ENCODE assay signal across 1 cellular context in the genomic region with DNA sequence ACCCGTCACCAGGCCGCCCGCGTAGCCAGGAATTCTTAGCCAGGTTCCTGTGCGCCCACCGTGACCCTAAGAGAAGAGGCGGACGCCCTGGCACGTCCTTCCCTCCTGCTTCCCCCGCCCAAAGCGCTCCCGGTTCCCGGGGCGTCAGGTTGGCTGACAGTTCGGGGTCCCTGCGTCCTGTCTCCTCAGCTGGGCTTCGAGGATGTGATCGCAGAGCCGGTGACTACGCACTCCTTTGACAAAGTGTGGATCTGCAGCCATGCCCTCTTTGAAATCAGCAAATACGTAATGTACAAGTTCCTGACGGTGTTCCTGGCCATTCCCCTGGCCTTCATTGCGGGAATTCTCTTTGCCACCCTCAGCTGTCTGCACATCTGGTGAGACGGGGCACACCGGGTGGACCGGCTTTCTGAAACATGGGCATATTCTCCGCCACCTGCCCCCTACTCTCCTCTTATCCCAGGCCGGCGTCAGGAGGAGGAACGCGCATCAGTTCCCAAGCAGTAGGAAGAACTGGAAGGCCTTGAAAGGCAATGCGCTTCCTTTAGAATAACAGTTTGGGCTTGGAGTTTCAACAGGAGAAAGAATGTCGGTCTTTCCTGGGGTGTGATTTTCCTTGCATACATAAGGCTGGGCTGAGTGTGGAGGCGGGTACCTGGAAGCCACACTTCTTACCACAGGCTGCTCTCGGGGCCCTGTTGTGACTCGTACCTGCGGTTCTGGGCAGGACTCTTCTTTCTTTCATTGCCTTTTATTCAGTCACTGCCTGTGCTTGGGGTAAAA.
TF ChIP-seq lines count a peak whose summit lies in the region.

No MANE protein-coding gene starts in this region.

TF ChIP-seq in K562, 482 proteins besides CTCF, POLR2A, EP300 and RAD21 (continued from another document and continues in another):
- TF ChIP-seq, protein P1, sequence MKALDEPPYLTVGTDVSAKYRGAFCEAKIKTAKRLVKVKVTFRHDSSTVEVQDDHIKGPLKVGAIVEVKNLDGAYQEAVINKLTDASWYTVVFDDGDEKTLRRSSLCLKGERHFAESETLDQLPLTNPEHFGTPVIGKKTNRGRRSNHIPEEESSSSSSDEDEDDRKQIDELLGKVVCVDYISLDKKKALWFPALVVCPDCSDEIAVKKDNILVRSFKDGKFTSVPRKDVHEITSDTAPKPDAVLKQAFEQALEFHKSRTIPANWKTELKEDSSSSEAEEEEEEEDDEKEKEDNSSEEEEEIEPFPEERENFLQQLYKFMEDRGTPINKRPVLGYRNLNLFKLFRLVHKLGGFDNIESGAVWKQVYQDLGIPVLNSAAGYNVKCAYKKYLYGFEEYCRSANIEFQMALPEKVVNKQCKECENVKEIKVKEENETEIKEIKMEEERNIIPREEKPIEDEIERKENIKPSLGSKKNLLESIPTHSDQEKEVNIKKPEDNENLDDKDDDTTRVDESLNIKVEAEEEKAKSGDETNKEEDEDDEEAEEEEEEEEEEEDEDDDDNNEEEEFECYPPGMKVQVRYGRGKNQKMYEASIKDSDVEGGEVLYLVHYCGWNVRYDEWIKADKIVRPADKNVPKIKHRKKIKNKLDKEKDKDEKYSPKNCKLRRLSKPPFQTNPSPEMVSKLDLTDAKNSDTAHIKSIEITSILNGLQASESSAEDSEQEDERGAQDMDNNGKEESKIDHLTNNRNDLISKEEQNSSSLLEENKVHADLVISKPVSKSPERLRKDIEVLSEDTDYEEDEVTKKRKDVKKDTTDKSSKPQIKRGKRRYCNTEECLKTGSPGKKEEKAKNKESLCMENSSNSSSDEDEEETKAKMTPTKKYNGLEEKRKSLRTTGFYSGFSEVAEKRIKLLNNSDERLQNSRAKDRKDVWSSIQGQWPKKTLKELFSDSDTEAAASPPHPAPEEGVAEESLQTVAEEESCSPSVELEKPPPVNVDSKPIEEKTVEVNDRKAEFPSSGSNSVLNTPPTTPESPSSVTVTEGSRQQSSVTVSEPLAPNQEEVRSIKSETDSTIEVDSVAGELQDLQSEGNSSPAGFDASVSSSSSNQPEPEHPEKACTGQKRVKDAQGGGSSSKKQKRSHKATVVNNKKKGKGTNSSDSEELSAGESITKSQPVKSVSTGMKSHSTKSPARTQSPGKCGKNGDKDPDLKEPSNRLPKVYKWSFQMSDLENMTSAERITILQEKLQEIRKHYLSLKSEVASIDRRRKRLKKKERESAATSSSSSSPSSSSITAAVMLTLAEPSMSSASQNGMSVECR (CRISPR knock-in tag; IDR thresholded peaks at IDR 0.05): 0 out of 2 replicates have a peak, but pooled peaks have one; percentile 37
- TF ChIP-seq ZBTB1 (CRISPR knock-in tag; IDR thresholded peaks at IDR 0.05; ENCODE audit: borderline replicate concordance, low read depth): no peak
- TF ChIP-seq ZNF586 (CRISPR knock-in tag; conservative IDR thresholded peaks at IDR 0.05): no peak
- no peak for TF ChIP-seq RFX5 (IDR thresholded peaks at IDR 0.05; ENCODE audit: low read depth, low read length)
- no peak for TF ChIP-seq ZNF184 (CRISPR knock-in tag; IDR thresholded peaks at IDR 0.05)
- no peak for TF ChIP-seq CHD2 (IDR thresholded peaks at IDR 0.05; ENCODE audit: low read depth, low read length)
- no peak for TF ChIP-seq PTTG1 (tag; IDR thresholded peaks at IDR 0.05; ENCODE audit: low read depth)
- TF ChIP-seq, protein P2, sequence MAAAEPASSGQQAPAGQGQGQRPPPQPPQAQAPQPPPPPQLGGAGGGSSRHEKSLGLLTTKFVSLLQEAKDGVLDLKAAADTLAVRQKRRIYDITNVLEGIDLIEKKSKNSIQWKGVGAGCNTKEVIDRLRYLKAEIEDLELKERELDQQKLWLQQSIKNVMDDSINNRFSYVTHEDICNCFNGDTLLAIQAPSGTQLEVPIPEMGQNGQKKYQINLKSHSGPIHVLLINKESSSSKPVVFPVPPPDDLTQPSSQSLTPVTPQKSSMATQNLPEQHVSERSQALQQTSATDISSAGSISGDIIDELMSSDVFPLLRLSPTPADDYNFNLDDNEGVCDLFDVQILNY (CRISPR knock-in tag; IDR thresholded peaks at IDR 0.05): no peak
- no peak for TF ChIP-seq POLR2B (IDR thresholded peaks at IDR 0.05; ENCODE audit: low read depth, partially characterized antibody)
- TF ChIP-seq PPARD (CRISPR knock-in tag; IDR thresholded peaks at IDR 0.05): no peak
- no peak for TF ChIP-seq BCOR (IDR thresholded peaks at IDR 0.05)
- TF ChIP-seq EP400 (IDR thresholded peaks at IDR 0.05): no peak
- TF ChIP-seq SREBF2 (CRISPR knock-in tag; IDR thresholded peaks at IDR 0.05): no peak
- no peak for TF ChIP-seq NCOR1 (IDR thresholded peaks at IDR 0.05)
- TF ChIP-seq, protein P3, sequence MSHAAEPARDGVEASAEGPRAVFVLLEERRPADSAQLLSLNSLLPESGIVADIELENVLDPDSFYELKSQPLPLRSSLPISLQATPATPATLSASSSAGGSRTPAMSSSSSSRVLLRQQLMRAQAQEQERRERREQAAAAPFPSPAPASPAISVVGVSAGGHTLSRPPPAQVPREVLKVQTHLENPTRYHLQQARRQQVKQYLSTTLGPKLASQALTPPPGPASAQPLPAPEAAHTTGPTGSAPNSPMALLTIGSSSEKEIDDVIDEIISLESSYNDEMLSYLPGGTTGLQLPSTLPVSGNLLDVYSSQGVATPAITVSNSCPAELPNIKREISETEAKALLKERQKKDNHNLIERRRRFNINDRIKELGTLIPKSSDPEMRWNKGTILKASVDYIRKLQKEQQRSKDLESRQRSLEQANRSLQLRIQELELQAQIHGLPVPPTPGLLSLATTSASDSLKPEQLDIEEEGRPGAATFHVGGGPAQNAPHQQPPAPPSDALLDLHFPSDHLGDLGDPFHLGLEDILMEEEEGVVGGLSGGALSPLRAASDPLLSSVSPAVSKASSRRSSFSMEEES (CRISPR knock-in tag; IDR thresholded peaks at IDR 0.05): no peak
- no peak for TF ChIP-seq GTF2F1 (IDR thresholded peaks at IDR 0.05; ENCODE audit: low read depth, low read length)
- TF ChIP-seq BRD9 (IDR thresholded peaks at IDR 0.05; ENCODE audit: low read depth, partially characterized antibody): no peak
- TF ChIP-seq, protein P4, sequence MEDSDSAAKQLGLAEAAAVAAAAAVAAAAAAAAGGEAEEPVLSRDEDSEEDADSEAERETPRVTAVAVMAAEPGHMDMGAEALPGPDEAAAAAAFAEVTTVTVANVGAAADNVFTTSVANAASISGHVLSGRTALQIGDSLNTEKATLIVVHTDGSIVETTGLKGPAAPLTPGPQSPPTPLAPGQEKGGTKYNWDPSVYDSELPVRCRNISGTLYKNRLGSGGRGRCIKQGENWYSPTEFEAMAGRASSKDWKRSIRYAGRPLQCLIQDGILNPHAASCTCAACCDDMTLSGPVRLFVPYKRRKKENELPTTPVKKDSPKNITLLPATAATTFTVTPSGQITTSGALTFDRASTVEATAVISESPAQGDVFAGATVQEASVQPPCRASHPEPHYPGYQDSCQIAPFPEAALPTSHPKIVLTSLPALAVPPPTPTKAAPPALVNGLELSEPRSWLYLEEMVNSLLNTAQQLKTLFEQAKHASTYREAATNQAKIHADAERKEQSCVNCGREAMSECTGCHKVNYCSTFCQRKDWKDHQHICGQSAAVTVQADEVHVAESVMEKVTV (CRISPR knock-in tag; IDR thresholded peaks at IDR 0.05): 0 out of 2 replicates have a peak, but pooled peaks have one; percentile 11
- no peak for TF ChIP-seq NR2C2 (CRISPR knock-in tag; IDR thresholded peaks at IDR 0.05)
- TF ChIP-seq NR2C2 (tag; IDR thresholded peaks at IDR 0.05): no peak; the same call in 1 of the 2 replicates
- no peak for TF ChIP-seq NELFE (IDR thresholded peaks at IDR 0.05; ENCODE audit: insufficient read depth, insufficient read length)
- no peak for TF ChIP-seq ZNF311 (CRISPR knock-in tag; IDR thresholded peaks at IDR 0.05)
- 0 out of 2 replicates have a peak, but pooled peaks have one; percentile 13 for TF ChIP-seq JUND (IDR thresholded peaks at IDR 0.05; ENCODE audit: borderline replicate concordance, low read depth, low read length)
- TF ChIP-seq JUND (tag; IDR thresholded peaks at IDR 0.05; ENCODE audit: borderline replicate concordance, low read depth, low read length): 0 out of 3 replicates have a peak, but pooled peaks have one; percentile 27
- TF ChIP-seq ELF2 (CRISPR knock-in tag; IDR thresholded peaks at IDR 0.05): no peak; the same call in 1 of the 2 replicates
- no peak for TF ChIP-seq MAFF (IDR thresholded peaks at IDR 0.05; ENCODE audit: low read length)
- TF ChIP-seq ETV5 (CRISPR knock-in tag; IDR thresholded peaks at IDR 0.05; ENCODE audit: low read depth): no peak
- TF ChIP-seq, protein P5, sequence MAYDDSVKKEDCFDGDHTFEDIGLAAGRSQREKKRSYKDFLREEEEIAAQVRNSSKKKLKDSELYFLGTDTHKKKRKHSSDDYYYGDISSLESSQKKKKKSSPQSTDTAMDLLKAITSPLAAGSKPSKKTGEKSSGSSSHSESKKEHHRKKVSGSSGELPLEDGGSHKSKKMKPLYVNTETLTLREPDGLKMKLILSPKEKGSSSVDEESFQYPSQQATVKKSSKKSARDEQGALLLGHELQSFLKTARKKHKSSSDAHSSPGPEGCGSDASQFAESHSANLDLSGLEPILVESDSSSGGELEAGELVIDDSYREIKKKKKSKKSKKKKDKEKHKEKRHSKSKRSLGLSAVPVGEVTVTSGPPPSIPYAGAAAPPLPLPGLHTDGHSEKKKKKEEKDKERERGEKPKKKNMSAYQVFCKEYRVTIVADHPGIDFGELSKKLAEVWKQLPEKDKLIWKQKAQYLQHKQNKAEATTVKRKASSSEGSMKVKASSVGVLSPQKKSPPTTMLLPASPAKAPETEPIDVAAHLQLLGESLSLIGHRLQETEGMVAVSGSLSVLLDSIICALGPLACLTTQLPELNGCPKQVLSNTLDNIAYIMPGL (CRISPR knock-in tag; IDR thresholded peaks at IDR 0.05): no peak
- no peak for TF ChIP-seq ZNF3 (CRISPR knock-in tag; IDR thresholded peaks at IDR 0.05)
- TF ChIP-seq, protein P6, sequence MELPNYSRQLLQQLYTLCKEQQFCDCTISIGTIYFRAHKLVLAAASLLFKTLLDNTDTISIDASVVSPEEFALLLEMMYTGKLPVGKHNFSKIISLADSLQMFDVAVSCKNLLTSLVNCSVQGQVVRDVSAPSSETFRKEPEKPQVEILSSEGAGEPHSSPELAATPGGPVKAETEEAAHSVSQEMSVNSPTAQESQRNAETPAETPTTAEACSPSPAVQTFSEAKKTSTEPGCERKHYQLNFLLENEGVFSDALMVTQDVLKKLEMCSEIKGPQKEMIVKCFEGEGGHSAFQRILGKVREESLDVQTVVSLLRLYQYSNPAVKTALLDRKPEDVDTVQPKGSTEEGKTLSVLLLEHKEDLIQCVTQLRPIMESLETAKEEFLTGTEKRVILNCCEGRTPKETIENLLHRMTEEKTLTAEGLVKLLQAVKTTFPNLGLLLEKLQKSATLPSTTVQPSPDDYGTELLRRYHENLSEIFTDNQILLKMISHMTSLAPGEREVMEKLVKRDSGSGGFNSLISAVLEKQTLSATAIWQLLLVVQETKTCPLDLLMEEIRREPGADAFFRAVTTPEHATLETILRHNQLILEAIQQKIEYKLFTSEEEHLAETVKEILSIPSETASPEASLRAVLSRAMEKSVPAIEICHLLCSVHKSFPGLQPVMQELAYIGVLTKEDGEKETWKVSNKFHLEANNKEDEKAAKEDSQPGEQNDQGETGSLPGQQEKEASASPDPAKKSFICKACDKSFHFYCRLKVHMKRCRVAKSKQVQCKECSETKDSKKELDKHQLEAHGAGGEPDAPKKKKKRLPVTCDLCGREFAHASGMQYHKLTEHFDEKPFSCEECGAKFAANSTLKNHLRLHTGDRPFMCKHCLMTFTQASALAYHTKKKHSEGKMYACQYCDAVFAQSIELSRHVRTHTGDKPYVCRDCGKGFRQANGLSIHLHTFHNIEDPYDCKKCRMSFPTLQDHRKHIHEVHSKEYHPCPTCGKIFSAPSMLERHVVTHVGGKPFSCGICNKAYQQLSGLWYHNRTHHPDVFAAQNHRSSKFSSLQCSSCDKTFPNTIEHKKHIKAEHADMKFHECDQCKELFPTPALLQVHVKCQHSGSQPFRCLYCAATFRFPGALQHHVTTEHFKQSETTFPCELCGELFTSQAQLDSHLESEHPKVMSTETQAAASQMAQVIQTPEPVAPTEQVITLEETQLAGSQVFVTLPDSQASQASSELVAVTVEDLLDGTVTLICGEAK (IDR thresholded peaks at IDR 0.05): 0 out of 2 replicates have a peak, but pooled peaks have one; percentile 37
- TF ChIP-seq, protein P6 (CRISPR knock-in tag; IDR thresholded peaks at IDR 0.05): no peak
- TF ChIP-seq SRSF3 (IDR thresholded peaks at IDR 0.05; ENCODE audit: insufficient read depth, low read length): 0 out of 2 replicates have a peak, but pooled peaks have one; percentile 64
- no peak for TF ChIP-seq HDAC2 (IDR thresholded peaks at IDR 0.05)
- no peak for TF ChIP-seq BRCA1 (IDR thresholded peaks at IDR 0.05)
- no peak for TF ChIP-seq BRCA1 (CRISPR knock-in tag; IDR thresholded peaks at IDR 0.05)
- no peak for TF ChIP-seq MYBL2 (IDR thresholded peaks at IDR 0.05; ENCODE audit: low read depth)
- no peak for TF ChIP-seq MYBL2 (CRISPR knock-in tag; IDR thresholded peaks at IDR 0.05; ENCODE audit: borderline replicate concordance)
